Comparison of ENCODE assay signal across 9 cellular contexts in the genomic region with DNA sequence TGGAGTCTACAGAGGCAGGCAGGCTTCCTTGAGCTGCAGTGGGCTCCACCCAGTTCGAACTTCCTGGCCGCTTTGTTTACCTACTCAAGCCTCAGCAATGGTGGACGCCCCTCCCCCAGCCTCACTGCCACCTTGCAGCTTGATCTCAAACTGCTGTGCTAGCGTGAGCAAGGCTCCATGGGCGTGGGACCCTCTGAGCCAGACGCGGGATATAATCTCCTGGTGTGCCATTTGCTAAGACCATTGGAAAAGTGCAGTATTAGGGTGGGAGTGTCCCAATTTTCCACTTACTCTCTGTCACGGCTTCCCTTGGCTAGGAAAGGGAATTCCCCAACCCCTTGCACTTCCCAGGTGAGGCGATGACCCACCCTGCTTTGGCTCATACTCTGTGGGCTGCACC. TPM values are rescaled to one million over a fixed set of nuclear protein-coding genes. Genes with fewer than 3 reads are reported as not detected.
A peak's percentile ranks its signal among the peaks of the same experiment; 100 is the strongest.
DNase-seq lines count a peak whose midpoint lies in the region; ATAC-seq and TF ChIP-seq lines count a peak whose summit lies in the region.
"Not testable (repeated sequence)": the region's sequence is repeated elsewhere in the genome, so short reads cannot be mapped to it uniquely, and the experiment has no call there.
"Had no signal": no experiment of that assay in that cellular context is flagged by ENCODE, and none has a peak within 500 bp of the region (broad histone marks: within the 10 kb centered on the region; RNA-seq: fewer than 3 reads in every experiment).

No MANE protein-coding gene starts in this region.

- not testable (repeated sequence) for H3K4me3 ChIP-seq in CD8-positive, alpha-beta T cell (ENCODE audit: low read depth, low read length); OCI-LY3 (ENCODE audit: low read length); spleen

- not testable (repeated sequence) for TF ChIP-seq CTCF in CD8-positive, alpha-beta T cell (IDR thresholded peaks at IDR 0.05); Calu3 (IDR thresholded peaks at IDR 0.05; ENCODE audit: unreplicated experiment); OCI-LY3 (IDR thresholded peaks at IDR 0.05; ENCODE audit: low read depth, low read length); spleen (IDR thresholded peaks at IDR 0.05 in 8 of 11, conservative IDR thresholded peaks at IDR 0.05 in 3 of 11)

- H3K27ac ChIP-seq in CD8-positive, alpha-beta T cell (ENCODE audit: low read depth, low read length); spleen: not testable (repeated sequence)
- H3K27ac ChIP-seq in OCI-LY3 (ENCODE audit: low read length), result peak overlapping the region; percentile 40; the same call in 1 of the 2 replicates

- not testable (repeated sequence) for H4K20me1 ChIP-seq in OCI-LY3 (ENCODE audit: insufficient read depth, low read length)

- not testable (repeated sequence) for H3K36me3 ChIP-seq in CD8-positive, alpha-beta T cell (ENCODE audit: insufficient read depth, low read length); OCI-LY3 (replicated peaks; ENCODE audit: low read depth, low read length)
- peaks cover 0 to 68% (median 0%) of the 10 kb centered on the region in 6 donors for H3K36me3 ChIP-seq in spleen

- H3K9me3 Mint-ChIP-seq in CD8-positive, alpha-beta T cell; Calu3 (ENCODE audit: low read depth, unreplicated experiment); central memory CD8-positive, alpha-beta T cell: not testable (repeated sequence)

- H3K4me1 ChIP-seq in CD8-positive, alpha-beta T cell (ENCODE audit: insufficient read depth, low read length); spleen: not testable (repeated sequence)
- H3K4me1 ChIP-seq in OCI-LY3 (ENCODE audit: low read length), result peaks cover 19% of the 10 kb centered on the region

- POLR2A ChIA-PET in CD8-positive, alpha-beta T cell (lab: Charles Lee), result not testable (repeated sequence)

- not testable (repeated sequence) for H3K79me2 ChIP-seq in OCI-LY3 (ENCODE audit: low read length)

- H3K4me3 Mint-ChIP-seq in CD8-positive, alpha-beta T cell, result peak overlapping the region; percentile 26
- H3K4me3 Mint-ChIP-seq in Calu3 (ENCODE audit: low read depth, unreplicated experiment), result peak overlapping the region; percentile 56
- not testable (repeated sequence) for H3K4me3 Mint-ChIP-seq in central memory CD8-positive, alpha-beta T cell

- not testable (repeated sequence) for H3K27me3 ChIP-seq in CD8-positive, alpha-beta T cell (ENCODE audit: insufficient read depth, low read length); OCI-LY3 (ENCODE audit: low read depth, low read length); spleen (replicated peaks in 1 of 7)

- WGBS in spleen, 5 donors, result 76 to 97% (median 88%) methylated on average over 7 to 9 of the region's 9 CpGs

- peaks cover 12% of the 10 kb centered on the region for H3K4me1 Mint-ChIP-seq in CD8-positive, alpha-beta T cell (ENCODE audit: low read depth)
- peaks cover 10% of the 10 kb centered on the region for H3K4me1 Mint-ChIP-seq in Calu3 (ENCODE audit: low read depth, unreplicated experiment)
- peaks cover 33% of the 10 kb centered on the region for H3K4me1 Mint-ChIP-seq in central memory CD8-positive, alpha-beta T cell

- CTCF ChIA-PET in CD8-positive, alpha-beta T cell (lab: Charles Lee), result not testable (repeated sequence)
- CTCF ChIA-PET in Calu3 (lab: Charles Lee), result interaction anchor here (0.9 to 1.3 kb wide), 2 partner anchors 16 to 127 kb away, joined by 3 to 5 read pairs; no protein-coding TSS in a partner anchor

- not testable (repeated sequence) for H3K27ac Mint-ChIP-seq in CD8-positive, alpha-beta T cell; Calu3 (ENCODE audit: unreplicated experiment)
- H3K27ac Mint-ChIP-seq in central memory CD8-positive, alpha-beta T cell (ENCODE audit: low read depth), result peak overlapping the region; percentile 79

- not testable (repeated sequence) for H2AFZ ChIP-seq in OCI-LY3 (ENCODE audit: low read depth, low read length)

- intact Hi-C loops in CD8-positive, alpha-beta T cell (cut with DNase I, micrococcal nuclease); Calu3 (cut with micrococcal nuclease; ENCODE audit: unreplicated experiment); cardiac septum (cut with DNase I); spleen (cut with DNase I; ENCODE audit: low total_unique reads): not testable (repeated sequence)

- H3K9ac ChIP-seq in OCI-LY3 (ENCODE audit: low read length), result not testable (repeated sequence)

- not testable (repeated sequence) for H3K27me3 Mint-ChIP-seq in CD8-positive, alpha-beta T cell (ENCODE audit: low read depth); Calu3 (ENCODE audit: unreplicated experiment); central memory CD8-positive, alpha-beta T cell

- peak overlapping the region; percentile 37; the same call in 1 of the 2 replicates for H3K4me2 ChIP-seq in OCI-LY3 (ENCODE audit: low read length)

- not testable (repeated sequence) for H3K36me3 Mint-ChIP-seq in CD8-positive, alpha-beta T cell; Calu3 (ENCODE audit: insufficient read depth, unreplicated experiment)
- H3K36me3 Mint-ChIP-seq in central memory CD8-positive, alpha-beta T cell (ENCODE audit: insufficient read depth), result peaks cover 11% of the 10 kb centered on the region

- not testable (repeated sequence) for BruUV-seq in Calu3 (replicated peaks; lab: Mats Ljungman, UMichigan)

- not testable (repeated sequence) for H3K9me3 ChIP-seq in CD8-positive, alpha-beta T cell (ENCODE audit: low read length); OCI-LY3 (ENCODE audit: insufficient read depth, low read length); spleen

- not testable (repeated sequence) for DNase-seq in CD8-positive, alpha-beta T cell; Calu3; central memory CD8-positive, alpha-beta T cell (ENCODE audit: low spot score in 2 of 2)
- DNase-seq in cardiac septum (ENCODE audit: low spot score) (peak; percentile 57), mesenteric fat pad (ENCODE audit: low spot score) (peak; percentile 37), spleen (peak; percentile 5)

- not testable (repeated sequence) for TF ChIP-seq POLR2A in spleen (IDR thresholded peaks at IDR 0.05)

- ATAC-seq in CD8-positive, alpha-beta T cell; central memory CD8-positive, alpha-beta T cell (replicated peaks; ENCODE audit: extremely low read depth, poor library complexity, severe bottlenecking): not testable (repeated sequence)

RNA-seq across cellular contexts. Expression of a gene that starts 24.6 kb away (rescaled TPM):
- total RNA-seq in CD8-positive, alpha-beta T cell, result 1 to 10 TPM; 5.4 to 5.8 TPM
- 2.1 and 3.1 TPM in 2 replicates for total RNA-seq in Calu3 (2022)
- 4.8 TPM for total RNA-seq in cardiac septum
- total RNA-seq in mesenteric fat pad, result 35.1 TPM
- 100 to 1,000 TPM in 2 of 7 donors, 10 to 100 TPM in 5; 38.5 to 154 (median 77.7) TPM for total RNA-seq in spleen
- polyA plus RNA-seq in spleen, result 10 to 100 TPM in 2 of 3 donors, 1 to 10 TPM in 1; 4.3 to 14.9 (median 11.8) TPM
- total RNA-seq: Daoy had no signal
- polyA plus RNA-seq: BJ had no signal
